In the genomic region with DNA sequence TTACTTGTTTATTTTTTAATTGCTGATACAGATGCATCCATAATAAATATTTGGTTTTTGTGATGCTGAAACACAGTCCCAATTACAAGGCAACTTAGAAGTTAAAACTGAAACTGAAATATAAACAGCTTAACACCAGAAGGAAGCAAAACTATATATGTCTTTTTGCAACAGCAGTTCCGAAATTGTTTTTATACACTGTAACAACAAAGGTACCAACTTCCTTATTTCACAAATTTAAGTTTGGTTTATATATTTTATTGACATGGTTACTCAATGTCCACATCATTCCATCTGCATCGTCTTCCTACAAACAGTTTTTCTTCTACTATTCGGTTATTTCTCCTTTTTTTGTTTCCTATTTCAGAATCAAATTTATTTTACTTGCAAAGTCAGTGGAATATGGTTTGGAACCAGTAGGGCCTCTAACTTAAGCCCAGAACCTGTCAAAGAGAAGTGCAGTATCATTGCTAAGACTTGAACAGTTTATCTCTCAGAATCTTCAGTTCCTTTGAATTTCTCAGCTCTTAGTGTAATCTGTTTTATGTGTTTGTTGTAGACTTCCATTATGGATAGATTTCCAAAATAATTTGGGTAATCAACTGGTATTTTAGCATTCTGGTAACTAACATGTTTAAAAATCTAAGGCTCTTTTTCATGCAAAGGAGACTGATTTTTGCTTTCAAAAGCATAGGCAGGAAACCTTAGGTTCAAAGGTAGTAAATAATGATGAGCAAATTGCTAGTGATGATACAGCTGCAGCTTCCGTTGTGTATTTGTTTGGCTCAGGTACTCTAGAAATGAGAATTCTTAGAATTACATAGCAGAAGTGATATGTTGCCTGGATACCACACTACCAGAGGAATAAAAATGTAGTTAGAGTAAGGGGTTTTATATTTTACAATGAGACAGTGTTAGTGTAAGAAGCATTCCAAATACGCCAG, we compare ENCODE assay signal across 8 cellular contexts. TPM values are rescaled to one million over a fixed set of nuclear protein-coding genes. Genes with fewer than 3 reads are reported as not detected.
DNase-seq lines count a peak whose midpoint lies in the region; ATAC-seq and TF ChIP-seq lines count a peak whose summit lies in the region.

No MANE protein-coding gene starts in this region.

- WGBS in tibial nerve, 2 donors: 53 to 58% methylated on average over 5 of the region's 5 CpGs

- H3K9ac ChIP-seq in HUES48 (ENCODE audit: low read depth, low read length) (no peak overlapping the region), duodenal mucosa (ENCODE audit: low read depth in 1 of 2, low read length in 2 of 2) (peak overlapping the region; percentile 22 to 37)

- H3K4me1 ChIP-seq in HUES48 (ENCODE audit: control insufficient read depth, insufficient read depth, low read length) (peaks cover 28% of the 10 kb centered on the region), duodenal mucosa (ENCODE audit: control insufficient read depth in 1 of 2, insufficient read depth in 2 of 2, low read length in 2 of 2) (peaks cover 15 to 22% of the 10 kb centered on the region in 2 donors), tibial nerve (peaks cover 0 to 52% (median 13%) of the 10 kb centered on the region in 4 donors)

- no peak for TF ChIP-seq EP300 in tibial nerve (IDR thresholded peaks at IDR 0.05)

- H3K27ac ChIP-seq in HUES48 (ENCODE audit: low read depth, low read length) (peak overlapping the region; percentile 11), duodenal mucosa (ENCODE audit: low read depth, low read length) (peak overlapping the region; percentile 28), tibial nerve (peak overlapping the region in 3 of 4 donors; percentile 51 to 75 (median 69))

- TF ChIP-seq CTCF in GM10266 (IDR thresholded peaks at IDR 0.05; ENCODE audit: control insufficient read depth, insufficient read depth, low read depth, missing control alignments) (no peak), tibial nerve (IDR thresholded peaks at IDR 0.05) (no peak)

- H3K4me3 ChIP-seq in HUES48 (ENCODE audit: low read depth, low read length) (no peak overlapping the region), duodenal mucosa (ENCODE audit: low read depth in 1 of 2, low read length in 2 of 2) (peak overlapping the region; percentile 35 to 44), tibial nerve (peak overlapping the region in 2 of 4 donors; percentile 14 to 27)

- peak; percentile 61 for ATAC-seq in GM21390 (IDR thresholded peaks at IDR 0.05; ENCODE audit: unreplicated experiment)

- peaks cover 14% of the 10 kb centered on the region for H3K36me3 ChIP-seq in HUES48 (ENCODE audit: control insufficient read depth, insufficient read depth, low read length)
- no peaks in the 10 kb centered on the region for H3K36me3 ChIP-seq in duodenal mucosa (ENCODE audit: control insufficient read depth in 1 of 2, insufficient read depth in 2 of 2, low read length in 2 of 2)
- peaks cover 0 to 21% (median 0%) of the 10 kb centered on the region in 3 donors for H3K36me3 ChIP-seq in tibial nerve

- no peak for TF ChIP-seq POLR2A in tibial nerve (IDR thresholded peaks at IDR 0.05)

- H3K27me3 ChIP-seq in HUES48 (ENCODE audit: control insufficient read depth, insufficient read depth, low read length): no peaks in the 10 kb centered on the region
- H3K27me3 ChIP-seq in duodenal mucosa (ENCODE audit: control insufficient read depth in 1 of 2, insufficient read depth in 2 of 2, low read length in 2 of 2): no peaks in the 10 kb centered on the region
- H3K27me3 ChIP-seq in tibial nerve: no peaks in the 10 kb centered on the region

- peak; percentile 27 for DNase-seq in GM10266 (ENCODE audit: extremely low spot score)
- no peak for DNase-seq in tibial nerve (ENCODE audit: low spot score in 2 of 2)
- no peak for DNase-seq in hippocampal formation (lab: John Stamatoyannopoulos, UW)
- DNase-seq in HT-29 (ENCODE audit: low spot score): no peak
- DNase-seq in SW 1271 (lab: John Stamatoyannopoulos, UW): no peak

- no peaks in the 10 kb centered on the region for H3K9me3 ChIP-seq in HUES48 (ENCODE audit: control insufficient read depth, insufficient read depth, low read length)
- H3K9me3 ChIP-seq in duodenal mucosa (ENCODE audit: control insufficient read depth in 1 of 2, low read length in 2 of 2): no peaks in the 10 kb centered on the region
- H3K9me3 ChIP-seq in tibial nerve: no peaks in the 10 kb centered on the region

RNA-seq across cellular contexts. Expression of gene HSPA8, which starts 8.2 kb away (rescaled TPM):
- 100 to 1,000 TPM; 425 to 660 (median 550) TPM for total RNA-seq in tibial nerve
- total RNA-seq in HT-29 (2014; rRNA removed; shearing (Covaris generic)): 2,030 and 2,090 TPM in 2 replicates

Comparison
In these comparisons a context has a peak if more than half of its experiments do, and no peak if none do; other contexts are left out.
1. H3K27ac ChIP-seq: peak in every context shown above with its lines; median percentile 69 in tibial nerve; 28 in duodenal mucosa; 11 in HUES48.